In genomic region chr3:152589644-152590043, GRCh38 we compare ENCODE assay signal across 22 cellular contexts.
"Had no signal": no experiment of that assay in that cellular context is flagged by ENCODE, and none has a peak within 500 bp of the region (broad histone marks: within the 10 kb centered on the region; RNA-seq: fewer than 3 reads in every experiment).

No MANE protein-coding gene starts in this region.

- H3K36me3 Mint-ChIP-seq: brain had no signal

- H3K36me3 ChIP-seq: colonic mucosa, gastrocnemius medialis, heart left ventricle, left lung had no signal

- H3K27ac Mint-ChIP-seq: activated CD4-positive, alpha-beta T cell treated with anti-CD3 and anti-CD28 coated beads, Interleukin-2, amount 10 ng/mL, durations not matched to agents 7 days and 5 days; activated CD8-positive, alpha-beta T cell treated with anti-CD3 and anti-CD28 coated beads, Interleukin-2, amount 10 ng/mL, durations not matched to agents 7 days and 5 days; activated naive CD4-positive, alpha-beta T cell treated with anti-CD3 and anti-CD28 coated beads for 36 hours; activated naive CD8-positive, alpha-beta T cell treated with anti-CD3 and anti-CD28 coated beads, Interleukin-2, amount 50 U/mL, for 24 hours; activated T-cell treated with anti-CD3 and anti-CD28 coated beads, Interleukin-2, amount 50 U/mL, for 24 hours; activated T-helper 2 cell treated with anti-CD3 and anti-CD28 coated beads, Interferon-gamma antibody, Interleukin-2, Interleukin-4, amounts not matched to agents 10 μg/mL and 5 μg/mL and 100 μg/mL, durations not matched to agents 14 hours and 24 hours and 36 hours; brain; memory B cell had no signal

- H3K4me3 ChIP-seq: colonic mucosa, gastrocnemius medialis, heart left ventricle, left lung had no signal

- H3K9me3 Mint-ChIP-seq: activated CD4-positive, alpha-beta T cell treated with anti-CD3 and anti-CD28 coated beads, Interleukin-2, amount 10 ng/mL, durations not matched to agents 7 days and 5 days; activated naive CD4-positive, alpha-beta T cell treated with anti-CD3 and anti-CD28 coated beads for 36 hours; activated naive CD8-positive, alpha-beta T cell treated with anti-CD3 and anti-CD28 coated beads, Interleukin-2, amount 50 U/mL, for 24 hours; activated T-cell treated with anti-CD3 and anti-CD28 coated beads, Interleukin-2, amount 50 U/mL, for 24 hours; activated T-helper 2 cell treated with anti-CD3 and anti-CD28 coated beads, Interferon-gamma antibody, Interleukin-2, Interleukin-4, amounts not matched to agents 10 μg/mL and 5 μg/mL and 100 μg/mL, durations not matched to agents 14 hours and 24 hours and 36 hours; brain; neural crest cell had no signal

- H3K27ac ChIP-seq: colonic mucosa, gastrocnemius medialis, left lung had no signal

- H3K4me3 Mint-ChIP-seq: activated CD4-positive, alpha-beta T cell treated with anti-CD3 and anti-CD28 coated beads, Interleukin-2, amount 10 ng/mL, durations not matched to agents 7 days and 5 days; activated CD8-positive, alpha-beta T cell treated with anti-CD3 and anti-CD28 coated beads, Interleukin-2, amount 10 ng/mL, durations not matched to agents 7 days and 5 days; activated naive CD4-positive, alpha-beta T cell treated with anti-CD3 and anti-CD28 coated beads for 36 hours; activated naive CD8-positive, alpha-beta T cell treated with anti-CD3 and anti-CD28 coated beads, Interleukin-2, amount 50 U/mL, for 24 hours; activated T-cell treated with anti-CD3 and anti-CD28 coated beads, Interleukin-2, amount 50 U/mL, for 24 hours; brain; memory B cell; neural crest cell had no signal

- H3K27me3 Mint-ChIP-seq: activated naive CD8-positive, alpha-beta T cell treated with anti-CD3 and anti-CD28 coated beads, Interleukin-2, amount 50 U/mL, for 24 hours had no signal

- H3K9me3 ChIP-seq: colonic mucosa, gastrocnemius medialis, heart left ventricle, left lung had no signal

- H3K27me3 ChIP-seq: colonic mucosa, gastrocnemius medialis, heart left ventricle, left lung had no signal

- H3K4me1 ChIP-seq: colonic mucosa, left lung had no signal

- H3K4me1 Mint-ChIP-seq: activated CD4-positive, alpha-beta T cell treated with anti-CD3 and anti-CD28 coated beads, Interleukin-2, amount 10 ng/mL, durations not matched to agents 7 days and 5 days; activated naive CD8-positive, alpha-beta T cell treated with anti-CD3 and anti-CD28 coated beads, Interleukin-2, amount 50 U/mL, for 24 hours; brain; neural crest cell had no signal

- ATAC-seq: activated CD4-positive, CD25-positive, alpha-beta regulatory T cell treated with anti-CD3 and anti-CD28 coated beads, Interleukin-2, amount 50 U/mL, for 24 hours; activated CD8-positive, alpha-beta T cell treated with anti-CD3 and anti-CD28 coated beads, Interleukin-2, amount 10 ng/mL, durations not matched to agents 7 days and 5 days; activated naive CD8-positive, alpha-beta T cell treated with anti-CD3 and anti-CD28 coated beads, Interleukin-2, amount 50 U/mL, for 24 hours; gastrocnemius medialis; left lung had no signal

- DNase-seq: activated CD4-positive, alpha-beta T cell treated with anti-CD3 and anti-CD28 coated beads, Interleukin-2, amount 10 ng/mL, durations not matched to agents 7 days and 5 days; activated CD8-positive, alpha-beta T cell treated with anti-CD3 and anti-CD28 coated beads, Interleukin-2, amount 10 ng/mL, durations not matched to agents 7 days and 5 days; activated naive CD4-positive, alpha-beta T cell treated with anti-CD3 and anti-CD28 coated beads for 36 hours; activated naive CD8-positive, alpha-beta T cell treated with anti-CD3 and anti-CD28 coated beads, Interleukin-2, amount 50 U/mL, for 24 hours; activated T-cell treated with anti-CD3 and anti-CD28 coated beads, Interleukin-2, amount 50 U/mL, for 24 hours; anterior cingulate cortex; caudate nucleus; colonic mucosa; gastrocnemius medialis; heart left ventricle; left lung; retina; stimulated activated CD4-positive, alpha-beta T cell treated with anti-CD3 and anti-CD28 coated beads, Interleukin-12 subunit alpha, Interleukin-12 subunit beta, amount 100 ng/mL, for 4 hours; stimulated activated CD4-positive, alpha-beta T cell treated with anti-CD3 and anti-CD28 coated beads, Interleukin-1b, Interleukin-23, amount 100 ng/mL, for 48 hours; stimulated activated CD8-positive, alpha-beta memory T cell treated with anti-CD3 and anti-CD28 coated beads, Interleukin-4, amount 100 ng/mL, for 48 hours; stimulated activated naive CD4-positive, alpha-beta T cell; T1000 had no signal
